Comparison of ENCODE assay signal across 1 cellular context in genomic region chr22:31603081-31603525, GRCh38.
A peak's percentile ranks its signal among the peaks of the same experiment; 100 is the strongest.
TF ChIP-seq lines count a peak whose summit lies in the region.

No MANE protein-coding gene starts in this region.

TF ChIP-seq in K562, 482 proteins besides CTCF, POLR2A, EP300 and RAD21 (continued from another document and continues in another):
- no peak for TF ChIP-seq E2F8 (IDR thresholded peaks at IDR 0.05; ENCODE audit: low read depth, partially characterized antibody)
- peak; percentile 66 for TF ChIP-seq ZFX (CRISPR knock-in tag; IDR thresholded peaks at IDR 0.05)
- TF ChIP-seq ATF1 (CRISPR knock-in tag; IDR thresholded peaks at IDR 0.05), result no peak
- peak; percentile 53; the same call in 1 of the 2 replicates for TF ChIP-seq ATF1 (tag; IDR thresholded peaks at IDR 0.05)
- TF ChIP-seq KLF16 (IDR thresholded peaks at IDR 0.05), result peak; percentile 88
- TF ChIP-seq SAP30 (IDR thresholded peaks at IDR 0.05; ENCODE audit: borderline replicate concordance, insufficient read depth, low read depth, low read length, poor library complexity, severe bottlenecking), result no peak
- TF ChIP-seq TFAP4 (CRISPR knock-in tag; IDR thresholded peaks at IDR 0.05; ENCODE audit: borderline replicate concordance), result peak; percentile 96
- TF ChIP-seq ZNF57 (CRISPR knock-in tag; IDR thresholded peaks at IDR 0.05), result no peak
- 0 out of 2 replicates have a peak, but pooled peaks have one; percentile 47 for TF ChIP-seq ZBED1 (IDR thresholded peaks at IDR 0.05)
- 0 out of 4 replicates have a peak, but pooled peaks of 1 of the 2 experiments have one; percentile 34 for TF ChIP-seq TBL1XR1 (IDR thresholded peaks at IDR 0.05; ENCODE audit: low read length in 2 of 2)
- no peak for TF ChIP-seq RBM15 (IDR thresholded peaks at IDR 0.05; ENCODE audit: insufficient read depth, low read length)
- TF ChIP-seq MEIS2 (IDR thresholded peaks at IDR 0.05; ENCODE audit: partially characterized antibody), result peak; percentile 17
- TF ChIP-seq SOX6 (IDR thresholded peaks at IDR 0.05), result peak; percentile 79
- TF ChIP-seq FOXK1 (CRISPR knock-in tag; IDR thresholded peaks at IDR 0.05; ENCODE audit: borderline replicate concordance), result no peak
- no peak for TF ChIP-seq SRSF1 (IDR thresholded peaks at IDR 0.05; ENCODE audit: low read depth, low read length)
- no peak for TF ChIP-seq RBFOX2 (IDR thresholded peaks at IDR 0.05; ENCODE audit: low read depth, low read length)
- peak; percentile 58; the same call in 1 of the 2 replicates for TF ChIP-seq CBFB (CRISPR knock-in tag; IDR thresholded peaks at IDR 0.05)
- no peak for TF ChIP-seq MCM5 (IDR thresholded peaks at IDR 0.05; ENCODE audit: low read depth)
- no peak for TF ChIP-seq E2F1 (CRISPR knock-in tag; IDR thresholded peaks at IDR 0.05)
- peak; percentile 78 for TF ChIP-seq PML (IDR thresholded peaks at IDR 0.05; ENCODE audit: low read length)
- peak; percentile 64 for TF ChIP-seq MTA2 (IDR thresholded peaks at IDR 0.05; ENCODE audit: low read depth)
- TF ChIP-seq KDM5B (IDR thresholded peaks at IDR 0.05; ENCODE audit: insufficient replicate concordance, low read depth, low read length), result no peak
- no peak for TF ChIP-seq ZFP30 (CRISPR knock-in tag; IDR thresholded peaks at IDR 0.05; ENCODE audit: borderline replicate concordance)
- TF ChIP-seq KAT8 (IDR thresholded peaks at IDR 0.05; ENCODE audit: low read depth), result no peak
- TF ChIP-seq TRIM24 (IDR thresholded peaks at IDR 0.05), result 0 out of 4 replicates have a peak, but pooled peaks of 1 of the 2 experiments have one; percentile 30
- no peak for TF ChIP-seq NCOA2 (IDR thresholded peaks at IDR 0.05; ENCODE audit: partially characterized antibody in 2 of 2)
- 0 out of 4 replicates have a peak, but pooled peaks of 1 of the 2 experiments have one; percentile 33 for TF ChIP-seq HDAC1 (IDR thresholded peaks at IDR 0.05)
- TF ChIP-seq NFIC (IDR thresholded peaks at IDR 0.05), result peak; percentile 57
- no peak for TF ChIP-seq PHB (CRISPR knock-in tag; IDR thresholded peaks at IDR 0.05)
- no peak for TF ChIP-seq ASH1L (IDR thresholded peaks at IDR 0.05; ENCODE audit: borderline replicate concordance, low read depth, partially characterized antibody)
- no peak for TF ChIP-seq ZBTB11 (CRISPR knock-in tag; IDR thresholded peaks at IDR 0.05)
- no peak for TF ChIP-seq CHD1 (IDR thresholded peaks at IDR 0.05; ENCODE audit: low read length)
- no peak for TF ChIP-seq CREB1 (IDR thresholded peaks at IDR 0.05)
- TF ChIP-seq CREB1 (CRISPR knock-in tag; IDR thresholded peaks at IDR 0.05), result no peak
- no peak for TF ChIP-seq IFI16 (CRISPR knock-in tag; IDR thresholded peaks at IDR 0.05)
- peak; percentile 78 for TF ChIP-seq CREM (IDR thresholded peaks at IDR 0.05; ENCODE audit: low read depth)
- TF ChIP-seq CBX3 (IDR thresholded peaks at IDR 0.05; ENCODE audit: borderline replicate concordance in 1 of 2, low read length in 2 of 2), result no peak
- TF ChIP-seq TCF3 (CRISPR knock-in tag; IDR thresholded peaks at IDR 0.05), result peak; percentile 93
- peak; percentile 60; the same call in 1 of the 2 replicates for TF ChIP-seq LEF1 (IDR thresholded peaks at IDR 0.05)
- no peak for TF ChIP-seq ZBTB43 (CRISPR knock-in tag; IDR thresholded peaks at IDR 0.05)
- peak; percentile 52 for TF ChIP-seq EGR1 (conservative IDR thresholded peaks at IDR 0.05)
- TF ChIP-seq GABPB1 (CRISPR knock-in tag; IDR thresholded peaks at IDR 0.05), result no peak
- no peak for TF ChIP-seq ZBTB26 (CRISPR knock-in tag; IDR thresholded peaks at IDR 0.05)
- TF ChIP-seq HSF4 (CRISPR knock-in tag; IDR thresholded peaks at IDR 0.05; ENCODE audit: borderline replicate concordance), result peak; percentile 34; the same call in 1 of the 2 replicates
- no peak for TF ChIP-seq DMBX1 (CRISPR knock-in tag; IDR thresholded peaks at IDR 0.05; ENCODE audit: borderline replicate concordance)
- TF ChIP-seq NEUROD1 (IDR thresholded peaks at IDR 0.05; ENCODE audit: borderline replicate concordance, low read depth, low read length, partially characterized antibody), result peak; percentile 48
- TF ChIP-seq ZNF766 (CRISPR knock-in tag; conservative IDR thresholded peaks at IDR 0.05), result peak; percentile 73; the same call in 1 of the 2 replicates
- TF ChIP-seq NFXL1 (CRISPR knock-in tag; IDR thresholded peaks at IDR 0.05), result no peak
- 0 out of 2 replicates have a peak, but pooled peaks have one; percentile 40 for TF ChIP-seq ESRRA (IDR thresholded peaks at IDR 0.05; ENCODE audit: borderline replicate concordance, low read depth)
- TF ChIP-seq ZNF165 (CRISPR knock-in tag; IDR thresholded peaks at IDR 0.05; ENCODE audit: borderline replicate concordance), result no peak
- TF ChIP-seq ID3 (CRISPR knock-in tag; IDR thresholded peaks at IDR 0.05), result no peak
- no peak for TF ChIP-seq ID3 (tag; IDR thresholded peaks at IDR 0.05)
- peak; percentile 69 for TF ChIP-seq HMBOX1 (IDR thresholded peaks at IDR 0.05)
- TF ChIP-seq MLLT1 (IDR thresholded peaks at IDR 0.05), result peak in 1 of 2 experiments; percentile 59; a peak in 1 of 4 replicates
- TF ChIP-seq ZNF589 (CRISPR knock-in tag; IDR thresholded peaks at IDR 0.05; ENCODE audit: low read depth), result 0 out of 2 replicates have a peak, but pooled peaks have one; percentile 56
- peak; percentile 66 for TF ChIP-seq PKNOX1 (IDR thresholded peaks at IDR 0.05)
- TF ChIP-seq POLR2G (IDR thresholded peaks at IDR 0.05; ENCODE audit: low read depth, low read length), result no peak
